Comparison of ENCODE assay signal across 1 cellular context in the genomic region with DNA sequence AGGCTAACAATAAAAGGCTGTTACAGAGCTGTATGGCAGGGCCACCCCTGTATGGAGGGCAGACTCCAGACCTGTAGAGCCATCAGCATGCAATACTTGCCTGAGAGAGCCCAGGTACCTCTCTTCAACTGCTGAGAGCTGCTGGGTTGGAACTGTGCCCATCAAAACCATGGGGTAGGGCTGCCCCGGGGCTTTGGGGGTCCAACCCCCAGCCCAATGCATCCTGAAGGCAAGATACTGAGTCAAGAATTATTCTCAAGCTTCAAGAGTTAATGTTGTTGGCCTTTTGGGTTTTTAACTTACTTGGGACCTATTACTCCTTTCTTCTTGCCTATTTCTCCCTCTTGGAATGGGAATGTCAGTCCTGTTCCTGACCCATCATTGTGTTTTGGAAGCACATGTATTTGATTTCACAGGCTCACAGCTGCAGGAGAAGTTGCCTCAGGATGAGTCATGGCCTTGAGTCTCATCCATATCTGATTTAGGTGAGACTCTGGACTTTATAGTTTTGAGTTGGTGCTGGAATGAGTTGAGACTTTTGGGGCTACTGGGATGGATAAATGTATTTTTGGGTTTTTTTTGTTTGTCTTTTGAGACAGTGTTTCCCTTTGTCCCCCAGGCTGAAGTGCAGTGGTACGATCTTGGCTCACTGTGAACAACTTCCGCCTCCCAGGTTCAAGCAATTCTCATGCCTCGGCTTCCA.
TF ChIP-seq lines count a peak whose summit lies in the region.

No MANE protein-coding gene starts in this region.

TF ChIP-seq in K562, 482 proteins besides CTCF, POLR2A, EP300 and RAD21 (continues in another document):
- TF ChIP-seq ZNF408 (CRISPR knock-in tag; IDR thresholded peaks at IDR 0.05; ENCODE audit: low read depth) (no peak), TRIM24 (IDR thresholded peaks at IDR 0.05) (peak; percentile 36 to 73; a peak in 3 of 4 replicates), L3MBTL2 (IDR thresholded peaks at IDR 0.05) (peak; percentile 73), ZC3H4 (CRISPR knock-in tag; IDR thresholded peaks at IDR 0.05; ENCODE audit: borderline replicate concordance) (no peak), HDAC2 (IDR thresholded peaks at IDR 0.05) (no peak), BRD9 (IDR thresholded peaks at IDR 0.05; ENCODE audit: low read depth, partially characterized antibody) (no peak), DLX4 (CRISPR knock-in tag; IDR thresholded peaks at IDR 0.05) (no peak), CBX3 (IDR thresholded peaks at IDR 0.05; ENCODE audit: borderline replicate concordance in 1 of 2, low read length in 2 of 2) (peak in 1 of 2 experiments; percentile 41; a peak in 1 of 3 replicates), CTBP1 (IDR thresholded peaks at IDR 0.05; ENCODE audit: borderline replicate concordance) (0 out of 2 replicates have a peak, but pooled peaks have one; percentile 15), NRF1 (conservative IDR thresholded peaks at IDR 0.05 in 1 of 2, IDR thresholded peaks at IDR 0.05 in 1 of 2) (no peak), ATF7 (IDR thresholded peaks at IDR 0.05) (peak; percentile 60), ADNP (tag; IDR thresholded peaks at IDR 0.05) (no peak), LCOR (CRISPR knock-in tag; IDR thresholded peaks at IDR 0.05) (peak; percentile 40; the same call in 1 of the 2 replicates), CEBPG (CRISPR knock-in tag; IDR thresholded peaks at IDR 0.05) (0 out of 2 replicates have a peak, but pooled peaks have one; percentile 18), CEBPG (tag; conservative IDR thresholded peaks at IDR 0.05 in 1 of 2, IDR thresholded peaks at IDR 0.05 in 1 of 2) (peak in 1 of 2 experiments; percentile 52; a peak in 1 of 4 replicates), EHMT2 (IDR thresholded peaks at IDR 0.05) (0 out of 2 replicates have a peak, but pooled peaks have one; percentile 45), SOX6 (IDR thresholded peaks at IDR 0.05) (no peak), JUN (IDR thresholded peaks at IDR 0.05; ENCODE audit: borderline replicate concordance, low read depth, low read length) (peak; percentile 97), JUN (CRISPR knock-in tag; IDR thresholded peaks at IDR 0.05; ENCODE audit: borderline replicate concordance) (no peak), SMARCE1 (IDR thresholded peaks at IDR 0.05) (peak; percentile 91), JUND (IDR thresholded peaks at IDR 0.05; ENCODE audit: borderline replicate concordance, low read depth, low read length) (peak; percentile 98), JUND (tag; IDR thresholded peaks at IDR 0.05; ENCODE audit: borderline replicate concordance, low read depth, low read length) (peak; percentile 97), E2F5 (CRISPR knock-in tag; IDR thresholded peaks at IDR 0.05) (no peak), CBFA2T3 (IDR thresholded peaks at IDR 0.05) (peak; percentile 28; the same call in 1 of the 2 replicates), NFE2 (IDR thresholded peaks at IDR 0.05; ENCODE audit: low read depth) (peak; percentile 46; the same call in 1 of the 2 replicates), SMARCA4 (IDR thresholded peaks at IDR 0.05) (peak; percentile 90), ZNF24 (IDR thresholded peaks at IDR 0.05) (no peak), DNMT1 (IDR thresholded peaks at IDR 0.05) (no peak), FOXJ2 (tag; IDR thresholded peaks at IDR 0.05) (no peak), TEAD4 (IDR thresholded peaks at IDR 0.05; ENCODE audit: low read length) (peak; percentile 22; the same call in 1 of the 2 replicates), TEAD4 (CRISPR knock-in tag; IDR thresholded peaks at IDR 0.05; ENCODE audit: borderline replicate concordance) (no peak), HCFC1 (IDR thresholded peaks at IDR 0.05; ENCODE audit: low read depth, low read length) (no peak), FOXK2 (conservative IDR thresholded peaks at IDR 0.05 in 1 of 2, IDR thresholded peaks at IDR 0.05 in 1 of 2; ENCODE audit: low read depth in 2 of 2) (peak; percentile 28 to 32; a peak in 1 of 4 replicates), HEY1 (CRISPR knock-in tag; IDR thresholded peaks at IDR 0.05; ENCODE audit: borderline replicate concordance) (no peak)
- TF ChIP-seq, protein P1, sequence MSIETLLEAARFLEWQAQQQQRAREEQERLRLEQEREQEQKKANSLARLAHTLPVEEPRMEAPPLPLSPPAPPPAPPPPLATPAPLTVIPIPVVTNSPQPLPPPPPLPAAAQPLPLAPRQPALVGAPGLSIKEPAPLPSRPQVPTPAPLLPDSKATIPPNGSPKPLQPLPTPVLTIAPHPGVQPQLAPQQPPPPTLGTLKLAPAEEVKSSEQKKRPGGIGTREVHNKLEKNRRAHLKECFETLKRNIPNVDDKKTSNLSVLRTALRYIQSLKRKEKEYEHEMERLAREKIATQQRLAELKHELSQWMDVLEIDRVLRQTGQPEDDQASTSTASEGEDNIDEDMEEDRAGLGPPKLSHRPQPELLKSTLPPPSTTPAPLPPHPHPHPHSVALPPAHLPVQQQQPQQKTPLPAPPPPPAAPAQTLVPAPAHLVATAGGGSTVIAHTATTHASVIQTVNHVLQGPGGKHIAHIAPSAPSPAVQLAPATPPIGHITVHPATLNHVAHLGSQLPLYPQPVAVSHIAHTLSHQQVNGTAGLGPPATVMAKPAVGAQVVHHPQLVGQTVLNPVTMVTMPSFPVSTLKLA (conservative IDR thresholded peaks at IDR 0.05): peak; percentile 29 to 68; a peak in 2 of 4 replicates
- TF ChIP-seq, protein P2, sequence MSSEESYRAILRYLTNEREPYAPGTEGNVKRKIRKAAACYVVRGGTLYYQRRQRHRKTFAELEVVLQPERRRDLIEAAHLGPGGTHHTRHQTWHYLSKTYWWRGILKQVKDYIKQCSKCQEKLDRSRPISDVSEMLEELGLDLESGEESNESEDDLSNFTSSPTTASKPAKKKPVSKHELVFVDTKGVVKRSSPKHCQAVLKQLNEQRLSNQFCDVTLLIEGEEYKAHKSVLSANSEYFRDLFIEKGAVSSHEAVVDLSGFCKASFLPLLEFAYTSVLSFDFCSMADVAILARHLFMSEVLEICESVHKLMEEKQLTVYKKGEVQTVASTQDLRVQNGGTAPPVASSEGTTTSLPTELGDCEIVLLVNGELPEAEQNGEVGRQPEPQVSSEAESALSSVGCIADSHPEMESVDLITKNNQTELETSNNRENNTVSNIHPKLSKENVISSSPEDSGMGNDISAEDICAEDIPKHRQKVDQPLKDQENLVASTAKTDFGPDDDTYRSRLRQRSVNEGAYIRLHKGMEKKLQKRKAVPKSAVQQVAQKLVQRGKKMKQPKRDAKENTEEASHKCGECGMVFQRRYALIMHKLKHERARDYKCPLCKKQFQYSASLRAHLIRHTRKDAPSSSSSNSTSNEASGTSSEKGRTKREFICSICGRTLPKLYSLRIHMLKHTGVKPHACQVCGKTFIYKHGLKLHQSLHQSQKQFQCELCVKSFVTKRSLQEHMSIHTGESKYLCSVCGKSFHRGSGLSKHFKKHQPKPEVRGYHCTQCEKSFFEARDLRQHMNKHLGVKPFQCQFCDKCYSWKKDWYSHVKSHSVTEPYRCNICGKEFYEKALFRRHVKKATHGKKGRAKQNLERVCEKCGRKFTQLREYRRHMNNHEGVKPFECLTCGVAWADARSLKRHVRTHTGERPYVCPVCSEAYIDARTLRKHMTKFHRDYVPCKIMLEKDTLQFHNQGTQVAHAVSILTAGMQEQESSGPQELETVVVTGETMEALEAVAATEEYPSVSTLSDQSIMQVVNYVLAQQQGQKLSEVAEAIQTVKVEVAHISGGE (CRISPR knock-in tag; IDR thresholded peaks at IDR 0.05): no peak
- TF ChIP-seq, protein P3, sequence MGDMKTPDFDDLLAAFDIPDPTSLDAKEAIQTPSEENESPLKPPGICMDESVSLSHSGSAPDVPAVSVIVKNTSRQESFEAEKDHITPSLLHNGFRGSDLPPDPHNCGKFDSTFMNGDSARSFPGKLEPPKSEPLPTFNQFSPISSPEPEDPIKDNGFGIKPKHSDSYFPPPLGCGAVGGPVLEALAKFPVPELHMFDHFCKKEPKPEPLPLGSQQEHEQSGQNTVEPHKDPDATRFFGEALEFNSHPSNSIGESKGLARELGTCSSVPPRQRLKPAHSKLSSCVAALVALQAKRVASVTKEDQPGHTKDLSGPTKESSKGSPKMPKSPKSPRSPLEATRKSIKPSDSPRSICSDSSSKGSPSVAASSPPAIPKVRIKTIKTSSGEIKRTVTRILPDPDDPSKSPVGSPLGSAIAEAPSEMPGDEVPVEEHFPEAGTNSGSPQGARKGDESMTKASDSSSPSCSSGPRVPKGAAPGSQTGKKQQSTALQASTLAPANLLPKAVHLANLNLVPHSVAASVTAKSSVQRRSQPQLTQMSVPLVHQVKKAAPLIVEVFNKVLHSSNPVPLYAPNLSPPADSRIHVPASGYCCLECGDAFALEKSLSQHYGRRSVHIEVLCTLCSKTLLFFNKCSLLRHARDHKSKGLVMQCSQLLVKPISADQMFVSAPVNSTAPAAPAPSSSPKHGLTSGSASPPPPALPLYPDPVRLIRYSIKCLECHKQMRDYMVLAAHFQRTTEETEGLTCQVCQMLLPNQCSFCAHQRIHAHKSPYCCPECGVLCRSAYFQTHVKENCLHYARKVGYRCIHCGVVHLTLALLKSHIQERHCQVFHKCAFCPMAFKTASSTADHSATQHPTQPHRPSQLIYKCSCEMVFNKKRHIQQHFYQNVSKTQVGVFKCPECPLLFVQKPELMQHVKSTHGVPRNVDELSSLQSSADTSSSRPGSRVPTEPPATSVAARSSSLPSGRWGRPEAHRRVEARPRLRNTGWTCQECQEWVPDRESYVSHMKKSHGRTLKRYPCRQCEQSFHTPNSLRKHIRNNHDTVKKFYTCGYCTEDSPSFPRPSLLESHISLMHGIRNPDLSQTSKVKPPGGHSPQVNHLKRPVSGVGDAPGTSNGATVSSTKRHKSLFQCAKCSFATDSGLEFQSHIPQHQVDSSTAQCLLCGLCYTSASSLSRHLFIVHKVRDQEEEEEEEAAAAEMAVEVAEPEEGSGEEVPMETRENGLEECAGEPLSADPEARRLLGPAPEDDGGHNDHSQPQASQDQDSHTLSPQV (IDR thresholded peaks at IDR 0.05): peak; percentile 42; the same call in 1 of the 2 replicates
- TF ChIP-seq, protein P4, sequence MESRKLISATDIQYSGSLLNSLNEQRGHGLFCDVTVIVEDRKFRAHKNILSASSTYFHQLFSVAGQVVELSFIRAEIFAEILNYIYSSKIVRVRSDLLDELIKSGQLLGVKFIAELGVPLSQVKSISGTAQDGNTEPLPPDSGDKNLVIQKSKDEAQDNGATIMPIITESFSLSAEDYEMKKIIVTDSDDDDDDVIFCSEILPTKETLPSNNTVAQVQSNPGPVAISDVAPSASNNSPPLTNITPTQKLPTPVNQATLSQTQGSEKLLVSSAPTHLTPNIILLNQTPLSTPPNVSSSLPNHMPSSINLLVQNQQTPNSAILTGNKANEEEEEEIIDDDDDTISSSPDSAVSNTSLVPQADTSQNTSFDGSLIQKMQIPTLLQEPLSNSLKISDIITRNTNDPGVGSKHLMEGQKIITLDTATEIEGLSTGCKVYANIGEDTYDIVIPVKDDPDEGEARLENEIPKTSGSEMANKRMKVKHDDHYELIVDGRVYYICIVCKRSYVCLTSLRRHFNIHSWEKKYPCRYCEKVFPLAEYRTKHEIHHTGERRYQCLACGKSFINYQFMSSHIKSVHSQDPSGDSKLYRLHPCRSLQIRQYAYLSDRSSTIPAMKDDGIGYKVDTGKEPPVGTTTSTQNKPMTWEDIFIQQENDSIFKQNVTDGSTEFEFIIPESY (CRISPR knock-in tag; IDR thresholded peaks at IDR 0.05): no peak
- TF ChIP-seq, protein P5, sequence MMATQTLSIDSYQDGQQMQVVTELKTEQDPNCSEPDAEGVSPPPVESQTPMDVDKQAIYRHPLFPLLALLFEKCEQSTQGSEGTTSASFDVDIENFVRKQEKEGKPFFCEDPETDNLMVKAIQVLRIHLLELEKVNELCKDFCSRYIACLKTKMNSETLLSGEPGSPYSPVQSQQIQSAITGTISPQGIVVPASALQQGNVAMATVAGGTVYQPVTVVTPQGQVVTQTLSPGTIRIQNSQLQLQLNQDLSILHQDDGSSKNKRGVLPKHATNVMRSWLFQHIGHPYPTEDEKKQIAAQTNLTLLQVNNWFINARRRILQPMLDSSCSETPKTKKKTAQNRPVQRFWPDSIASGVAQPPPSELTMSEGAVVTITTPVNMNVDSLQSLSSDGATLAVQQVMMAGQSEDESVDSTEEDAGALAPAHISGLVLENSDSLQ (IDR thresholded peaks at IDR 0.05): 0 out of 2 replicates have a peak, but pooled peaks have one; percentile 7
- TF ChIP-seq, protein P6, sequence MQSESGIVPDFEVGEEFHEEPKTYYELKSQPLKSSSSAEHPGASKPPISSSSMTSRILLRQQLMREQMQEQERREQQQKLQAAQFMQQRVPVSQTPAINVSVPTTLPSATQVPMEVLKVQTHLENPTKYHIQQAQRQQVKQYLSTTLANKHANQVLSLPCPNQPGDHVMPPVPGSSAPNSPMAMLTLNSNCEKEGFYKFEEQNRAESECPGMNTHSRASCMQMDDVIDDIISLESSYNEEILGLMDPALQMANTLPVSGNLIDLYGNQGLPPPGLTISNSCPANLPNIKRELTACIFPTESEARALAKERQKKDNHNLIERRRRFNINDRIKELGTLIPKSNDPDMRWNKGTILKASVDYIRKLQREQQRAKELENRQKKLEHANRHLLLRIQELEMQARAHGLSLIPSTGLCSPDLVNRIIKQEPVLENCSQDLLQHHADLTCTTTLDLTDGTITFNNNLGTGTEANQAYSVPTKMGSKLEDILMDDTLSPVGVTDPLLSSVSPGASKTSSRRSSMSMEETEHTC (IDR thresholded peaks at IDR 0.05): 0 out of 2 replicates have a peak, but pooled peaks have one; percentile 28
- TF ChIP-seq, protein P7, sequence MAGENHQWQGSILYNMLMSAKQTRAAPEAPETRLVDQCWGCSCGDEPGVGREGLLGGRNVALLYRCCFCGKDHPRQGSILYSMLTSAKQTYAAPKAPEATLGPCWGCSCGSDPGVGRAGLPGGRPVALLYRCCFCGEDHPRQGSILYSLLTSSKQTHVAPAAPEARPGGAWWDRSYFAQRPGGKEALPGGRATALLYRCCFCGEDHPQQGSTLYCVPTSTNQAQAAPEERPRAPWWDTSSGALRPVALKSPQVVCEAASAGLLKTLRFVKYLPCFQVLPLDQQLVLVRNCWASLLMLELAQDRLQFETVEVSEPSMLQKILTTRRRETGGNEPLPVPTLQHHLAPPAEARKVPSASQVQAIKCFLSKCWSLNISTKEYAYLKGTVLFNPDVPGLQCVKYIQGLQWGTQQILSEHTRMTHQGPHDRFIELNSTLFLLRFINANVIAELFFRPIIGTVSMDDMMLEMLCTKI (IDR thresholded peaks at IDR 0.05; ENCODE audit: partially characterized antibody): no peak
- TF ChIP-seq, protein P8, sequence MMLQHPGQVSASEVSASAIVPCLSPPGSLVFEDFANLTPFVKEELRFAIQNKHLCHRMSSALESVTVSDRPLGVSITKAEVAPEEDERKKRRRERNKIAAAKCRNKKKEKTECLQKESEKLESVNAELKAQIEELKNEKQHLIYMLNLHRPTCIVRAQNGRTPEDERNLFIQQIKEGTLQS (IDR thresholded peaks at IDR 0.05): peak; percentile 97
- TF ChIP-seq, protein P8 (CRISPR knock-in tag; conservative IDR thresholded peaks at IDR 0.05): peak; percentile 85
